20 cellular contexts compared by ENCODE assay signal in genomic region chr9:128718475-128718874, GRCh38. TPM values are rescaled to one million over a fixed set of nuclear protein-coding genes. Genes with fewer than 3 reads are reported as not detected.
A peak's percentile ranks its signal among the peaks of the same experiment; 100 is the strongest.
DNase-seq lines count a peak whose midpoint lies in the region; ATAC-seq, FAIRE-seq and TF ChIP-seq lines count a peak whose summit lies in the region.
"Had no signal": no experiment of that assay in that cellular context is flagged by ENCODE, and none has a peak within 500 bp of the region (broad histone marks: within the 10 kb centered on the region; RNA-seq: fewer than 3 reads in every experiment).

No MANE protein-coding gene starts in this region.

- H4K20me1 ChIP-seq in hepatocyte (ENCODE audit: insufficient read depth, poor library complexity, severe bottlenecking): no peaks in the 10 kb centered on the region
- H4K20me1 ChIP-seq: BLaER1 treated with 17β-estradiol and CSF1 and Interleukin-3, amounts not matched to agents 10 nM and 100 nM had no signal

- H3K4me1 ChIP-seq in heart left ventricle: peaks cover 0 to 5% (median 0%) of the 10 kb centered on the region in 12 donors
- peaks cover 2% of the 10 kb centered on the region for H3K4me1 ChIP-seq in left ventricle myocardium inferior
- H3K4me1 ChIP-seq in hepatocyte (ENCODE audit: insufficient read depth): peaks cover 5% of the 10 kb centered on the region
- peaks cover 0 to 2% of the 10 kb centered on the region in 2 donors for H3K4me1 ChIP-seq in small intestine (ENCODE audit: control insufficient read depth in 2 of 2, insufficient read depth in 1 of 2, low read depth in 1 of 2, low read length in 1 of 2)

- ATAC-seq in heart left ventricle (no peak), GM18511 (IDR thresholded peaks at IDR 0.05; ENCODE audit: unreplicated experiment) (no peak), HG03460 (IDR thresholded peaks at IDR 0.05; ENCODE audit: unreplicated experiment) (no peak), HG02885 (IDR thresholded peaks at IDR 0.05; ENCODE audit: poor library complexity, unreplicated experiment) (no peak)
- ATAC-seq: GM23338, HCT116 had no signal

- peak in 3 of 5 donors; percentile 6 to 38 (median 14) for DNase-seq in heart left ventricle
- DNase-seq in left ventricle myocardium inferior: no peak
- peak; percentile 46 for DNase-seq in H7
- peak; percentile 44 for DNase-seq in hepatocyte (ENCODE audit: low spot score)
- peak; percentile 76 for DNase-seq in small intestine
- DNase-seq: CD4-positive, CD25-positive, alpha-beta regulatory T cell; CD8-positive, alpha-beta memory T cell; COR-L47; HFFc6; KBM-7 had no signal

- no peaks in the 10 kb centered on the region for H3K79me2 ChIP-seq in hepatocyte

- no peak for TF ChIP-seq POLR2A in heart left ventricle (IDR thresholded peaks at IDR 0.05)

- 88 to 94% (median 90%) methylated on average over 5 of the region's 5 CpGs for WGBS in heart left ventricle, 4 donors
- 65% methylated on average over 5 of the region's 5 CpGs for WGBS in hepatocyte (ENCODE audit: low lambda C conversion rate, missing lambda C conversion rate)
- 24 to 62% (median 45%) methylated on average over 5 of the region's 5 CpGs for WGBS in small intestine, 3 donors

- H3K9me3 ChIP-seq in heart left ventricle (no peaks in the 10 kb centered on the region), left ventricle myocardium inferior (replicated peaks) (no peaks in the 10 kb centered on the region), hepatocyte (ENCODE audit: low read depth) (no peaks in the 10 kb centered on the region), small intestine (ENCODE audit: control insufficient read depth, low read depth) (no peaks in the 10 kb centered on the region)
- H3K9me3 ChIP-seq: BLaER1 treated with 17β-estradiol and CSF1 and Interleukin-3, amounts not matched to agents 10 nM and 100 nM had no signal

- H3K9me2 ChIP-seq in hepatocyte (replicated peaks; ENCODE audit: insufficient read depth): no peaks in the 10 kb centered on the region

- no peak overlapping the region for H3K27ac ChIP-seq in heart left ventricle
- no peak overlapping the region for H3K27ac ChIP-seq in left ventricle myocardium inferior (replicated peaks)
- no peak overlapping the region for H3K27ac ChIP-seq in hepatocyte
- no peak overlapping the region for H3K27ac ChIP-seq in small intestine (ENCODE audit: low read depth in 1 of 2, low read length in 1 of 2)
- H3K27ac ChIP-seq: BLaER1 treated with 17β-estradiol and CSF1 and Interleukin-3, amounts not matched to agents 10 nM and 100 nM had no signal

- H3K27me3 ChIP-seq in heart left ventricle (no peaks in the 10 kb centered on the region), left ventricle myocardium inferior (ENCODE audit: low read depth) (no peaks in the 10 kb centered on the region), H7 (ENCODE audit: control insufficient read depth, insufficient read depth, low read length) (no peaks in the 10 kb centered on the region), hepatocyte (no peaks in the 10 kb centered on the region), small intestine (ENCODE audit: control insufficient read depth in 2 of 2, insufficient read depth in 2 of 2, low read length in 2 of 2) (no peaks in the 10 kb centered on the region)
- H3K27me3 ChIP-seq: BLaER1 treated with 17β-estradiol and CSF1 and Interleukin-3, amounts not matched to agents 10 nM and 100 nM had no signal

- TF ChIP-seq CTCF in heart left ventricle (IDR thresholded peaks at IDR 0.05): no peak
- no peak for TF ChIP-seq CTCF in left ventricle myocardium inferior (IDR thresholded peaks at IDR 0.05; ENCODE audit: borderline replicate concordance)
- TF ChIP-seq CTCF in hepatocyte (IDR thresholded peaks at IDR 0.05; ENCODE audit: poor library complexity): no peak

- H3K4me2 ChIP-seq in hepatocyte: no peak overlapping the region
- H3K4me2 ChIP-seq: BLaER1 treated with 17β-estradiol and CSF1 and Interleukin-3, amounts not matched to agents 10 nM and 100 nM; GM23338 had no signal

- intact Hi-C loops in heart left ventricle (cut with DNase I): no loop called here
- intact Hi-C loops in left ventricle myocardium inferior (cut with micrococcal nuclease): no loop called here

- no peak overlapping the region for H3K4me3 ChIP-seq in heart left ventricle
- H3K4me3 ChIP-seq in left ventricle myocardium inferior: no peak overlapping the region
- no peak overlapping the region for H3K4me3 ChIP-seq in H7 (ENCODE audit: insufficient read depth, low read depth, low read length)
- no peak overlapping the region for H3K4me3 ChIP-seq in hepatocyte
- no peak overlapping the region for H3K4me3 ChIP-seq in small intestine (ENCODE audit: low read depth in 1 of 2, low read length in 2 of 2)
- H3K4me3 ChIP-seq: BLaER1 treated with 17β-estradiol and CSF1 and Interleukin-3, amounts not matched to agents 10 nM and 100 nM; GM23338 had no signal

- H3K36me3 ChIP-seq in heart left ventricle (peaks cover 0 to 37% (median 9%) of the 10 kb centered on the region in 9 donors), left ventricle myocardium inferior (peaks cover 9% of the 10 kb centered on the region), H7 (replicated peaks; ENCODE audit: control insufficient read depth, insufficient read depth, low read length) (peaks cover 7% of the 10 kb centered on the region), hepatocyte (replicated peaks; ENCODE audit: insufficient read depth, low read depth) (no peaks in the 10 kb centered on the region), small intestine (ENCODE audit: control insufficient read depth in 2 of 2, insufficient read depth in 2 of 2, low read length in 2 of 2) (peaks cover 3 to 8% of the 10 kb centered on the region in 2 donors)

- FAIRE-seq in small intestine (lab: Jason Lieb, UNC): no peak
- FAIRE-seq: D721Med, G401.6, GM12891, H54 had no signal

- no peak overlapping the region for H2AFZ ChIP-seq in hepatocyte
- H2AFZ ChIP-seq: GM23338 had no signal

RNA-seq across cellular contexts. Expression of gene ZDHHC12, which starts 5.5 kb away (rescaled TPM):
- total RNA-seq in heart left ventricle (10 to 100 TPM in 5 of 9 donors, 1 to 10 TPM in 4; 5.1 to 26.0 (median 10.5) TPM), left ventricle myocardium inferior (6.3 TPM), hepatocyte (26.2 and 33.5 TPM in 2 replicates)
- polyA plus RNA-seq in heart left ventricle (10 to 100 TPM; 10.9 to 29.8 TPM), hepatocyte (76.3 and 84.9 TPM in 2 replicates), small intestine (10 to 100 TPM; 56.5 to 99.3 (median 80.7) TPM)
- 66.5 and 76.6 TPM in 2 replicates for total RNA-seq in H7 (2014; rRNA removed; shearing (Covaris generic))

RNA-seq across cellular contexts. Expression of gene PKN3, which starts 16.2 kb away (rescaled TPM):
- total RNA-seq in heart left ventricle (10 to 100 TPM in 1 of 9 donors, 1 to 10 TPM in 8; 3.7 to 16.1 (median 5.9) TPM), left ventricle myocardium inferior (6.3 TPM), hepatocyte (4.0 and 4.5 TPM in 2 replicates)
- polyA plus RNA-seq in heart left ventricle (10 to 100 TPM in 1 of 2 donors, 1 to 10 TPM in 1; 7.3 to 10.5 TPM), hepatocyte (3.7 and 9.4 TPM in 2 replicates), small intestine (10 to 100 TPM in 1 of 3 donors, 1 to 10 TPM in 2; 4.1 to 12.3 (median 4.2) TPM)
- 29.4 and 35.0 TPM in 2 replicates for total RNA-seq in H7 (2014; rRNA removed; shearing (Covaris generic))

RNA-seq across cellular contexts. Expression of gene SET, which starts 29.5 kb away (rescaled TPM):
- total RNA-seq in heart left ventricle (100 to 1,000 TPM in 8 of 9 donors, 10 to 100 TPM in 1; 96.8 to 240 (median 211) TPM), left ventricle myocardium inferior (168 TPM), hepatocyte (343 and 416 TPM in 2 replicates)
- polyA plus RNA-seq in heart left ventricle (100 to 1,000 TPM in 1 of 2 donors, 10 to 100 TPM in 1; 67.6 to 199 TPM), hepatocyte (213 and 217 TPM in 2 replicates), small intestine (100 to 1,000 TPM in 1 of 3 donors, 10 to 100 TPM in 2; 55.2 to 187 (median 83.8) TPM)
- total RNA-seq in H7 (2014; rRNA removed; shearing (Covaris generic)): 798 and 1,235 TPM in 2 replicates

RNA-seq across cellular contexts. Expression of gene ZER1, which starts 53.3 kb away (rescaled TPM):
- total RNA-seq in heart left ventricle (100 to 1,000 TPM in 1 of 9 donors, 10 to 100 TPM in 8; 53.4 to 163 (median 62.3) TPM), left ventricle myocardium inferior (61.6 TPM), hepatocyte (26.0 and 38.9 TPM in 2 replicates)
- polyA plus RNA-seq in heart left ventricle (10 to 100 TPM; 32.4 to 40.7 TPM), hepatocyte (24.4 and 25.1 TPM in 2 replicates), small intestine (10 to 100 TPM; 24.6 to 77.2 (median 55.9) TPM)
- 19.6 and 31.1 TPM in 2 replicates for total RNA-seq in H7 (2014; rRNA removed; shearing (Covaris generic))
